In genomic region chr2:126971481-126972271, GRCh38 we compare ENCODE assay signal across 8 cellular contexts.
DNase-seq lines count a peak whose midpoint lies in the region; ATAC-seq lines count a peak whose summit lies in the region.

No MANE protein-coding gene starts in this region.

- no peaks in the 10 kb centered on the region for H3K36me3 Mint-ChIP-seq in activated CD4-positive, alpha-beta memory T cell treated with anti-CD3 and anti-CD28 coated beads, Interleukin-2, amount 10 ng/mL, durations not matched to agents 7 days and 5 days (ENCODE audit: low read depth)

- no peaks in the 10 kb centered on the region for H3K9me3 Mint-ChIP-seq in activated CD4-positive, alpha-beta memory T cell treated with anti-CD3 and anti-CD28 coated beads, Interleukin-2, amount 10 ng/mL, durations not matched to agents 7 days and 5 days

- H3K18ac ChIP-seq in mesendoderm (ENCODE audit: low read length) = peak overlapping the region; percentile 56

- no peak overlapping the region for H4K5ac ChIP-seq in mesendoderm (ENCODE audit: low read length)

- CTCF ChIA-PET in activated CD4-positive, alpha-beta memory T cell treated with anti-CD3 and anti-CD28 coated beads, Interleukin-2, amount 10 ng/mL, durations not matched to agents 7 days and 5 days (lab: Charles Lee) = interaction anchor here (0.6 to 1.7 kb wide), 17 partner anchors 12 to 726 kb away, joined by 3 to 10 read pairs (median 4); no protein-coding TSS in a partner anchor

- H2BK5ac ChIP-seq in mesendoderm (ENCODE audit: low read length) = no peak overlapping the region

- H3K4me3 Mint-ChIP-seq in activated CD4-positive, alpha-beta memory T cell treated with anti-CD3 and anti-CD28 coated beads, Interleukin-2, amount 10 ng/mL, durations not matched to agents 7 days and 5 days = no peak overlapping the region

- H3K4me1 ChIP-seq in mesendoderm (ENCODE audit: control insufficient read depth, low read depth, low read length) = no peaks in the 10 kb centered on the region

- peak overlapping the region; percentile 15 for H3K9ac ChIP-seq in mesendoderm (ENCODE audit: low read length)

- H3K79me1 ChIP-seq in mesendoderm (ENCODE audit: low read length) = no peaks in the 10 kb centered on the region

- H3K4ac ChIP-seq in mesendoderm (ENCODE audit: low read depth, low read length) = no peak overlapping the region

- no CpG with 5 or more reads among the region's 43 CpGs for WGBS in mesendoderm (ENCODE audit: extremely low coverage, insufficient coverage, low lambda C conversion rate)

- POLR2A ChIA-PET in activated CD4-positive, alpha-beta memory T cell treated with anti-CD3 and anti-CD28 coated beads, Interleukin-2, amount 10 ng/mL, durations not matched to agents 7 days and 5 days (lab: Charles Lee) = no interaction called here

- H3K4me3 ChIP-seq in mesendoderm (ENCODE audit: low read length) = no peak overlapping the region

- H3K27ac Mint-ChIP-seq in activated CD4-positive, alpha-beta memory T cell treated with anti-CD3 and anti-CD28 coated beads, Interleukin-2, amount 10 ng/mL, durations not matched to agents 7 days and 5 days = no peak overlapping the region

- no peak overlapping the region for H2BK120ac ChIP-seq in mesendoderm (ENCODE audit: low read depth, low read length)

- H3K27me3 ChIP-seq in mesendoderm (ENCODE audit: insufficient read depth, low read length, poor library complexity) = no peaks in the 10 kb centered on the region

- H3K23ac ChIP-seq in mesendoderm (ENCODE audit: low read length) = no peak overlapping the region

- no peak overlapping the region for H2BK15ac ChIP-seq in mesendoderm (replicated peaks; ENCODE audit: low read depth)

- H3K27ac ChIP-seq in mesendoderm (ENCODE audit: low read depth, low read length) = no peak overlapping the region

- no peak overlapping the region for H2AK5ac ChIP-seq in mesendoderm (ENCODE audit: low read length)

- H3K36me3 ChIP-seq in mesendoderm (ENCODE audit: control insufficient read depth, insufficient read depth, low read length) = no peaks in the 10 kb centered on the region

- H3K56ac ChIP-seq in mesendoderm (ENCODE audit: low read length) = peak overlapping the region; percentile 30

- H3K27me3 Mint-ChIP-seq in activated CD4-positive, alpha-beta memory T cell treated with anti-CD3 and anti-CD28 coated beads, Interleukin-2, amount 10 ng/mL, durations not matched to agents 7 days and 5 days = peaks cover 43% of the 10 kb centered on the region

- H3K4me2 ChIP-seq in mesendoderm (ENCODE audit: low read length) = no peak overlapping the region

- ATAC-seq in GM18907 (IDR thresholded peaks at IDR 0.05; ENCODE audit: unreplicated experiment) (peak; percentile 93), HG03139 (IDR thresholded peaks at IDR 0.05; ENCODE audit: unreplicated experiment) (peak; percentile 94)

- no peak overlapping the region for H4K8ac ChIP-seq in mesendoderm (ENCODE audit: low read depth, low read length)

- DNase-seq in Ammon's horn (ENCODE audit: low spot score) = peak; percentile 83
- peak; percentile 4 to 80 for DNase-seq in NCI-H526 (lab: John Stamatoyannopoulos, UW)
- peak; percentile 65 for DNase-seq in activated CD4-positive, alpha-beta memory T cell treated with anti-CD3 and anti-CD28 coated beads, Interleukin-2, amount 10 ng/mL, durations not matched to agents 7 days and 5 days
- DNase-seq in ecto neural progenitor cell (ENCODE audit: low spot score) = peak; percentile 88
- peak; percentile 81 for DNase-seq in mesendoderm
- DNase-seq in stimulated activated CD8-positive, alpha-beta memory T cell treated with anti-CD3 and anti-CD28 coated beads, Interleukin-15, amount 100 ng/mL, for 1 hour (ENCODE audit: low read depth) = peak; percentile 32

- no peaks in the 10 kb centered on the region for H3K79me2 ChIP-seq in mesendoderm (ENCODE audit: control insufficient read depth, insufficient read depth, low read length)

- peaks cover 2% of the 10 kb centered on the region for H3K4me1 Mint-ChIP-seq in activated CD4-positive, alpha-beta memory T cell treated with anti-CD3 and anti-CD28 coated beads, Interleukin-2, amount 10 ng/mL, durations not matched to agents 7 days and 5 days

Comparison
In these comparisons a context has a peak if more than half of its experiments do, and no peak if none do; other contexts are left out.
1. DNase-seq: peak in every context shown above with its lines; median percentile 88 in ecto neural progenitor cell; 83 in Ammon's horn; 81 in mesendoderm; 65 in activated CD4-positive, alpha-beta memory T cell treated with anti-CD3 and anti-CD28 coated beads, Interleukin-2, amount 10 ng/mL, durations not matched to agents 7 days and 5 days; 42 in NCI-H526; 32 in stimulated activated CD8-positive, alpha-beta memory T cell treated with anti-CD3 and anti-CD28 coated beads, Interleukin-15, amount 100 ng/mL, for 1 hour.